In genomic region chr3:52503788-52504424, GRCh38 we compare ENCODE assay signal across 15 cellular contexts. TPM values are rescaled to one million over a fixed set of nuclear protein-coding genes. Genes with fewer than 3 reads are reported as not detected.
DNase-seq lines count a peak whose midpoint lies in the region; ATAC-seq and TF ChIP-seq lines count a peak whose summit lies in the region.
"Had no signal": no experiment of that assay in that cellular context is flagged by ENCODE, and none has a peak within 500 bp of the region (broad histone marks: within the 10 kb centered on the region; RNA-seq: fewer than 3 reads in every experiment).

No MANE protein-coding gene starts in this region.

- H3K4me3 Mint-ChIP-seq in GM23338: no peak overlapping the region
- H3K4me3 Mint-ChIP-seq in WTC11: no peak overlapping the region

- H3K4me1 ChIP-seq in GM23338 (ENCODE audit: insufficient read depth): no peaks in the 10 kb centered on the region

- H2AFZ ChIP-seq in GM23338: no peak overlapping the region

- no peaks in the 10 kb centered on the region for H3K79me2 ChIP-seq in GM23338 (replicated peaks; ENCODE audit: insufficient read depth)

- H3K27ac ChIP-seq in GM23338 (ENCODE audit: low read depth) (no peak overlapping the region), dorsolateral prefrontal cortex (no peak overlapping the region)

- H3K36me3 Mint-ChIP-seq in GM23338 (ENCODE audit: low read depth): no peaks in the 10 kb centered on the region
- no peaks in the 10 kb centered on the region for H3K36me3 Mint-ChIP-seq in WTC11

- no peak overlapping the region for H3K27ac Mint-ChIP-seq in GM23338
- no peak overlapping the region for H3K27ac Mint-ChIP-seq in WTC11
- H3K27ac Mint-ChIP-seq: IgD-negative memory B cell had no signal

- no peaks in the 10 kb centered on the region for H3K27me3 ChIP-seq in GM23338 (ENCODE audit: insufficient read depth)
- H3K27me3 ChIP-seq in dorsolateral prefrontal cortex: no peaks in the 10 kb centered on the region
- H3K27me3 ChIP-seq: BLaER1 had no signal

- POLR2A ChIA-PET in WTC11 (lab: Charles Lee): no interaction called here

- ATAC-seq in GM23338 (peak; percentile 16), WTC11 (peak; percentile 11; the same call in 1 of the 2 replicates)
- ATAC-seq: Right ventricle myocardium inferior had no signal

- no peak overlapping the region for H3K4me3 ChIP-seq in GM23338
- H3K4me3 ChIP-seq in dorsolateral prefrontal cortex: no peak overlapping the region
- H3K4me3 ChIP-seq: BLaER1 had no signal

- no peaks in the 10 kb centered on the region for H3F3A ChIP-seq in GM23338 (replicated peaks; ENCODE audit: low read depth)

- DNase-seq in NCI-H2107 treated with DMSO at 0.1 percent for 48 hours (lab: John Stamatoyannopoulos, UW; ENCODE audit: unreplicated experiment) (peak; percentile 20), NCI-H2107 (lab: John Stamatoyannopoulos, UW) (no peak), GM23338 (ENCODE audit: low spot score) (no peak), WTC11 (ENCODE audit: low spot score) (peak; percentile 34), dorsolateral prefrontal cortex (no peak), HUDEP-2 (lab: John Stamatoyannopoulos, UW; ENCODE audit: unreplicated experiment in 76 of 76) (no peak)
- DNase-seq: 8988T, NCI-H1436, NCI-H526 treated with DMSO at 0.1 percent for 48 hours, SK-N-SH, T-helper 1 cell had no signal

- TF ChIP-seq CTCF in GM23338 (conservative IDR thresholded peaks at IDR 0.05; ENCODE audit: low read depth in 2 of 2) (no peak), WTC11 (IDR thresholded peaks at IDR 0.05) (no peak), dorsolateral prefrontal cortex (IDR thresholded peaks at IDR 0.05 in 54 of 56, conservative IDR thresholded peaks at IDR 0.05 in 2 of 56; ENCODE audit: low read depth in 1 of 56, partially characterized antibody in 56 of 56) (no peak)

- H3K27me3 Mint-ChIP-seq in GM23338 (ENCODE audit: insufficient read depth, low read depth, poor library complexity) (peaks cover 3% of the 10 kb centered on the region), WTC11 (ENCODE audit: low read depth) (no peaks in the 10 kb centered on the region; the same call in 1 of the 2 replicates)
- H3K27me3 Mint-ChIP-seq: IgD-negative memory B cell had no signal

- H3K4me2 ChIP-seq in GM23338: no peak overlapping the region
- H3K4me2 ChIP-seq: BLaER1, SK-N-SH had no signal

- no peaks in the 10 kb centered on the region for H3K36me3 ChIP-seq in GM23338 (ENCODE audit: insufficient read depth)
- H3K36me3 ChIP-seq: BLaER1 had no signal

- no peaks in the 10 kb centered on the region for H4K20me1 ChIP-seq in GM23338 (replicated peaks; ENCODE audit: insufficient read depth)
- H4K20me1 ChIP-seq: BLaER1 had no signal

- H3K9me2 ChIP-seq in GM23338 (ENCODE audit: insufficient read depth): no peaks in the 10 kb centered on the region
- H3K9me2 ChIP-seq: SK-N-SH had no signal

- peaks cover 6% of the 10 kb centered on the region; the same call in 1 of the 3 replicates for H3K4me1 Mint-ChIP-seq in GM23338
- H3K4me1 Mint-ChIP-seq in WTC11: peaks cover 2% of the 10 kb centered on the region; the same call in 1 of the 2 replicates

- CTCF ChIA-PET in WTC11 (lab: Charles Lee): interaction anchor here (1.0 kb wide), 1 partner anchor 119 kb away, joined by 4 read pairs; no protein-coding TSS in a partner anchor

- intact Hi-C loops in dorsolateral prefrontal cortex (cut with DNase I): no loop called here

- H3K9me3 Mint-ChIP-seq in GM23338 (no peaks in the 10 kb centered on the region), WTC11 (no peaks in the 10 kb centered on the region)
- H3K9me3 Mint-ChIP-seq: IgD-negative memory B cell had no signal

TF ChIP-seq in GM23338, 12 proteins besides CTCF, POLR2A, EP300 and RAD21:
- no peak for TF ChIP-seq POLR2AphosphoS5 (IDR thresholded peaks at IDR 0.05; ENCODE audit: low read depth)
TF ChIP-seq in GM23338: peak in this region for 0.

TF ChIP-seq in WTC11, 78 proteins besides CTCF, POLR2A, EP300 and RAD21:
- TF ChIP-seq NR2C2 (CRISPR knock-in tag; IDR thresholded peaks at IDR 0.05) (no peak), GTF2I (CRISPR knock-in tag; conservative IDR thresholded peaks at IDR 0.05) (no peak), MAX (CRISPR knock-in tag; IDR thresholded peaks at IDR 0.05) (no peak)

RNA-seq across cellular contexts. Expression of gene STAB1, which starts 8.8 kb away (rescaled TPM):
- 0.90 and 3.0 TPM in 2 replicates for total RNA-seq in GM23338 (2014; rRNA removed; shearing (Covaris generic))
- 1.1 and 1.9 TPM in 2 replicates for polyA plus RNA-seq in GM23338 (2016; fragmentation: Nextera tagmentation; extraction: Ambion mirVana)
- total RNA-seq in WTC11 (2021): 1.9 to 2.6 TPM (median 2.1 TPM) in 3 replicates
- 100 to 1,000 TPM in 4 of 120 experiments, 10 to 100 TPM in 113, 1 to 10 TPM in 3; 7.9 to 229 (median 32.7) TPM for total RNA-seq in dorsolateral prefrontal cortex
- total RNA-seq: H4 had no signal
- polyA plus RNA-seq: IgD-negative memory B cell had no signal

RNA-seq across cellular contexts. Expression of gene NT5DC2, which starts 29.8 kb away (rescaled TPM):
- 287 and 324 TPM in 2 replicates for total RNA-seq in GM23338 (2014; rRNA removed; shearing (Covaris generic))
- 260 and 269 TPM in 2 replicates for polyA plus RNA-seq in GM23338 (2016; fragmentation: Nextera tagmentation; extraction: Ambion mirVana)
- total RNA-seq in WTC11 (2021): 377 to 430 TPM (median 417 TPM) in 3 replicates
- 10 to 100 TPM; 10.8 to 61.6 (median 20.5) TPM for total RNA-seq in dorsolateral prefrontal cortex

RNA-seq across cellular contexts. Expression of gene UQCC5, which starts 32.5 kb away (rescaled TPM):
- total RNA-seq in GM23338 (2014; rRNA removed; shearing (Covaris generic)): 1.6 and 2.6 TPM in 2 replicates
- polyA plus RNA-seq in GM23338 (2016; fragmentation: Nextera tagmentation; extraction: Ambion mirVana): 156 and 157 TPM in 2 replicates
- total RNA-seq in WTC11 (2021) (30.0 to 37.8 TPM (median 36.4 TPM) in 3 replicates), dorsolateral prefrontal cortex (10 to 100 TPM in 77 of 120 experiments, 1 to 10 TPM in 43; 4.8 to 19.1 (median 10.9) TPM)

RNA-seq across cellular contexts. Expression of gene NISCH, which starts 48.5 kb away (rescaled TPM):
- total RNA-seq in GM23338 (2014; rRNA removed; shearing (Covaris generic)): 65.9 and 76.4 TPM in 2 replicates
- polyA plus RNA-seq in GM23338 (2016; fragmentation: Nextera tagmentation; extraction: Ambion mirVana): 16.7 and 18.4 TPM in 2 replicates
- total RNA-seq in WTC11 (2021) (83.7 to 86.3 TPM (median 85.0 TPM) in 3 replicates), dorsolateral prefrontal cortex (100 to 1,000 TPM; 146 to 372 (median 259) TPM)

RNA-seq across cellular contexts. Expression of gene TNNC1, which starts 50.1 kb away (rescaled TPM):
- 1.7 and 6.5 TPM in 2 replicates for total RNA-seq in GM23338 (2014; rRNA removed; shearing (Covaris generic))
- 6.9 and 8.3 TPM in 2 replicates for polyA plus RNA-seq in GM23338 (2016; fragmentation: Nextera tagmentation; extraction: Ambion mirVana)
- total RNA-seq in WTC11 (2021) (4.3 to 5.7 TPM (median 5.6 TPM) in 3 replicates), dorsolateral prefrontal cortex (1 to 10 TPM in 33 of 120 experiments, under 1 TPM in 16, not detected in 71; 0.62 to 2.9 (median 1.2) TPM)
- polyA plus RNA-seq: IgD-negative memory B cell had no signal

Comparison
In these comparisons a context has a peak if more than half of its experiments do, and no peak if none do; other contexts are left out.
1. DNase-seq: peak in NCI-H2107 treated with DMSO at 0.1 percent for 48 hours (single experiment) and WTC11 (single experiment); none in NCI-H2107 (single experiment), GM23338 (single experiment), dorsolateral prefrontal cortex (0 of 10) and HUDEP-2 (0 of 76).